In the genomic region with DNA sequence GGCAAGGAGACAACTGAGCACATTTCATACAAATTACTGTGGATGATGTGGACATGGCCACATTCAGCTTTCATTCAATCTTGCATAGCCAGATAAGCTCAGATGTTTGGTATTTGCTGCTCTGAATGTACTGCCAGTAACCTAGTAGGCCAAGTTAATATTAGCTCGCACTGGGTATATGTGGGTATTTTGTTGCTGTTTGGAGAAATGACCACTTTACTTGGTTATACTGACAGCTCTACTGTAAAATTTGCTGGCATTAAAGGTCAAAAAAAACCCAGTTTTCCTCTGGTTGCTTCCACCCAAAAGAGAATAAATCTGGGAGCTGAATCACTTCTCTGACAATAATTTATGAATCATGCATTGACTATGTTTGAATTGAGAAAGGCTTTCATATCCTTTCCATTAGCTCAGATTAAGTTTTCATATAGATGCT, we compare ENCODE assay signal across 18 cellular contexts.
DNase-seq lines count a peak whose midpoint lies in the region; ATAC-seq and TF ChIP-seq lines count a peak whose summit lies in the region.
"Had no signal": no experiment of that assay in that cellular context is flagged by ENCODE, and none has a peak within 500 bp of the region (broad histone marks: within the 10 kb centered on the region; RNA-seq: fewer than 3 reads in every experiment).

No MANE protein-coding gene starts in this region.

- H4K20me1 ChIP-seq in mammary epithelial cell (ENCODE audit: insufficient read depth, low read length), result no peaks in the 10 kb centered on the region

- H3K9me3 ChIP-seq in mammary epithelial cell (replicated peaks; ENCODE audit: insufficient read depth, low read length), result no peaks in the 10 kb centered on the region
- H3K9me3 ChIP-seq: adrenal gland, left lung had no signal

- H3K4me2 ChIP-seq in mammary epithelial cell (ENCODE audit: insufficient read depth, low read depth, low read length), result peak overlapping the region; percentile 22

- no peaks in the 10 kb centered on the region for H3K9me3 Mint-ChIP-seq in MCF 10A (ENCODE audit: unreplicated experiment)
- H3K9me3 Mint-ChIP-seq: activated CD8-positive, alpha-beta T cell treated with anti-CD3 and anti-CD28 coated beads for 36 hours; CD14-positive monocyte had no signal

- ATAC-seq in GM21381 (IDR thresholded peaks at IDR 0.05; ENCODE audit: unreplicated experiment), result no peak
- ATAC-seq: activated CD8-positive, alpha-beta T cell treated with anti-CD3 and anti-CD28 coated beads for 36 hours; left lung had no signal

- no peak for TF ChIP-seq CTCF in mammary epithelial cell (conservative IDR thresholded peaks at IDR 0.05 in 1 of 2, IDR thresholded peaks at IDR 0.05 in 1 of 2; ENCODE audit: extremely low read depth in 1 of 2, insufficient read depth in 1 of 2, low read depth in 1 of 2, low read length in 2 of 2)
- TF ChIP-seq CTCF in MCF 10A (IDR thresholded peaks at IDR 0.05; ENCODE audit: unreplicated experiment), result no peak
- TF ChIP-seq CTCF in cardiac fibroblast (IDR thresholded peaks at IDR 0.05; ENCODE audit: low read depth, low read length), result no peak

- no peaks in the 10 kb centered on the region for H3K27me3 Mint-ChIP-seq in MCF 10A (ENCODE audit: insufficient read depth, unreplicated experiment)
- H3K27me3 Mint-ChIP-seq: activated CD8-positive, alpha-beta T cell treated with anti-CD3 and anti-CD28 coated beads for 36 hours had no signal

- H3K4me3 Mint-ChIP-seq in MCF 10A (ENCODE audit: unreplicated experiment), result no peak overlapping the region
- H3K4me3 Mint-ChIP-seq: activated CD8-positive, alpha-beta T cell treated with anti-CD3 and anti-CD28 coated beads for 36 hours; CD14-positive monocyte; naive B cell had no signal

- POLR2A ChIA-PET in MCF 10A (lab: Yijun Ruan, JAX), result interaction anchor here (0.6 to 1.8 kb wide), 4 partner anchors 12 to 397 kb away, joined by 3 to 19 read pairs (median 3); no protein-coding TSS in a partner anchor

- peak; percentile 47 for DNase-seq in mammary epithelial cell
- DNase-seq in MCF 10A (ENCODE audit: unreplicated experiment), result no peak
- DNase-seq in cardiac fibroblast (ENCODE audit: low read depth in 2 of 2), result peak; percentile 37 to 71
- DNase-seq in iris pigment epithelial cell (ENCODE audit: low read depth), result peak; percentile 40
- no peak for DNase-seq in NCI-H2081 (lab: John Stamatoyannopoulos, UW)
- DNase-seq in dermis blood vessel endothelial cell, result no peak
- DNase-seq in AG20443 (ENCODE audit: low spot score), result no peak
- DNase-seq: 8988T; activated CD8-positive, alpha-beta T cell treated with anti-CD3 and anti-CD28 coated beads for 36 hours; adrenal gland; DND-41; left lung; naive B cell; NCI-H1436 treated with DMSO at 0.1 percent for 48 hours; NCI-H446 treated with DMSO at 0.1 percent for 48 hours had no signal

- in situ Hi-C loops in mammary epithelial cell (cut with MboI; ENCODE audit: low sequenced_read_pairs in 2 of 2), result no loop called here

- no peaks in the 10 kb centered on the region for H3K27me3 ChIP-seq in mammary epithelial cell (ENCODE audit: insufficient read depth, low read length)
- H3K27me3 ChIP-seq: adrenal gland, left lung had no signal

- intact Hi-C loops in mammary epithelial cell (cut with micrococcal nuclease), result no loop called here
- intact Hi-C loops in MCF 10A (cut with micrococcal nuclease), result loop anchor here (1.0 kb wide), 1 partner anchor 16 kb away; no protein-coding TSS in a partner anchor

- no peaks in the 10 kb centered on the region for H3K79me2 ChIP-seq in mammary epithelial cell (ENCODE audit: insufficient read depth, low read length)

- no peak overlapping the region for H3K4me3 ChIP-seq in mammary epithelial cell (replicated peaks in 1 of 3; ENCODE audit: insufficient read depth in 1 of 3, low read depth in 2 of 3, low read length in 3 of 3)
- H3K4me3 ChIP-seq in cardiac fibroblast (replicated peaks in 1 of 2; ENCODE audit: low read depth in 2 of 2, low read length in 2 of 2), result no peak overlapping the region
- H3K4me3 ChIP-seq: adrenal gland, left lung had no signal

- no peak overlapping the region for H3K9ac ChIP-seq in mammary epithelial cell (ENCODE audit: insufficient read depth, low read length)

- H2AFZ ChIP-seq in mammary epithelial cell (ENCODE audit: low read depth, low read length), result peak overlapping the region; percentile 23

- CTCF ChIA-PET in mammary epithelial cell (lab: Charles Lee; ENCODE audit: low non-redundant PET) (interaction anchor here (0.6 kb wide), 1 partner anchor 254 kb away, joined by 5 read pairs; no protein-coding TSS in a partner anchor), MCF 10A (lab: Yijun Ruan, JAX) (interaction anchor here (0.6 to 1.7 kb wide), 7 partner anchors 11 to 274 kb away, joined by 3 to 6 read pairs (median 3); no protein-coding TSS in a partner anchor)

- no peaks in the 10 kb centered on the region for H3K36me3 ChIP-seq in mammary epithelial cell (ENCODE audit: insufficient read depth, low read length)
- H3K36me3 ChIP-seq: adrenal gland, left lung had no signal

- 80% methylated on average over 1 of the region's 1 CpG for WGBS in mammary epithelial cell (ENCODE audit: low coverage, missing lambda C conversion rate)

- no peak overlapping the region for H3K27ac Mint-ChIP-seq in MCF 10A (ENCODE audit: low read depth, unreplicated experiment)
- H3K27ac Mint-ChIP-seq: activated CD8-positive, alpha-beta T cell treated with anti-CD3 and anti-CD28 coated beads for 36 hours; CD14-positive monocyte; naive B cell had no signal

- no peaks in the 10 kb centered on the region for H3K36me3 Mint-ChIP-seq in MCF 10A (ENCODE audit: insufficient read depth, unreplicated experiment)
- H3K36me3 Mint-ChIP-seq: CD14-positive monocyte, naive B cell had no signal

- H3K4me1 ChIP-seq in mammary epithelial cell (ENCODE audit: insufficient read depth, low read length), result peaks cover 13% of the 10 kb centered on the region
- H3K4me1 ChIP-seq: adrenal gland, left lung had no signal

- peak overlapping the region; percentile 21 for H3K27ac ChIP-seq in mammary epithelial cell (ENCODE audit: insufficient read depth, low read depth, low read length)
- H3K27ac ChIP-seq: adrenal gland, HL-60, left lung had no signal

- H3K4me1 Mint-ChIP-seq in MCF 10A (ENCODE audit: insufficient read depth, unreplicated experiment), result peaks cover 15% of the 10 kb centered on the region
- H3K4me1 Mint-ChIP-seq: CD14-positive monocyte, naive B cell had no signal

- BruUV-seq in mammary epithelial cell (replicated peaks; lab: Mats Ljungman, UMichigan), result no TSS peak
- no TSS peak for BruUV-seq in MCF 10A (replicated peaks; lab: Mats Ljungman, UMichigan)

- dilution Hi-C loops in mammary epithelial cell (cut with HindIII; ENCODE audit: low sequenced_read_pairs), result no loop called here

Comparison
In these comparisons a context has a peak if more than half of its experiments do, and no peak if none do; other contexts are left out.
1. DNase-seq: peak in mammary epithelial cell (single experiment), cardiac fibroblast (2 of 2) and iris pigment epithelial cell (single experiment); none in MCF 10A (single experiment), NCI-H2081 (0 of 2), dermis blood vessel endothelial cell (single experiment) and AG20443 (single experiment).